17 cellular contexts compared by ENCODE assay signal in genomic region chr7:99839560-99840011, GRCh38. TPM values are rescaled to one million over a fixed set of nuclear protein-coding genes. Genes with fewer than 3 reads are reported as not detected.
DNase-seq lines count a peak whose midpoint lies in the region; ATAC-seq and TF ChIP-seq lines count a peak whose summit lies in the region.
"Had no signal": no experiment of that assay in that cellular context is flagged by ENCODE, and none has a peak within 500 bp of the region (broad histone marks: within the 10 kb centered on the region; RNA-seq: fewer than 3 reads in every experiment).

No MANE protein-coding gene starts in this region.

- H3K27me3 ChIP-seq in GM23338 (ENCODE audit: insufficient read depth) (no peaks in the 10 kb centered on the region), lower lobe of right lung (ENCODE audit: low read depth) (no peaks in the 10 kb centered on the region)
- H3K27me3 ChIP-seq: BLaER1 had no signal

- H3K36me3 Mint-ChIP-seq in GM23338 (ENCODE audit: low read depth) (no peaks in the 10 kb centered on the region), T-helper 17 cell (ENCODE audit: low read depth) (no peaks in the 10 kb centered on the region)
- no peaks in the 10 kb centered on the region for H3K36me3 Mint-ChIP-seq in activated naive CD4-positive, alpha-beta T cell treated with anti-CD3 and anti-CD28 coated beads, Interleukin-2, amount 10 ng/mL, durations not matched to agents 7 days and 5 days
- H3K36me3 Mint-ChIP-seq: stimulated activated naive B cell treated with anti-CD40 and anti-IgM and Interleukin-4, amounts not matched to agents 10 μg/mL and 1 μg/mL and 100 μg/mL, for 72 hours had no signal

- CTCF ChIA-PET in activated naive CD4-positive, alpha-beta T cell treated with anti-CD3 and anti-CD28 coated beads, Interleukin-2, amount 10 ng/mL, durations not matched to agents 7 days and 5 days (lab: Charles Lee), result interaction anchor here (1.2 kb wide), 1 partner anchor 207 kb away, joined by 3 read pairs; no protein-coding TSS in a partner anchor

- H3K27me3 Mint-ChIP-seq in GM23338 (ENCODE audit: insufficient read depth, low read depth, poor library complexity) (peaks cover 8% of the 10 kb centered on the region), T-helper 17 cell (peaks cover 36% of the 10 kb centered on the region)
- H3K27me3 Mint-ChIP-seq in activated naive CD4-positive, alpha-beta T cell treated with anti-CD3 and anti-CD28 coated beads, Interleukin-2, amount 10 ng/mL, durations not matched to agents 7 days and 5 days, result peaks cover 4% of the 10 kb centered on the region

- TF ChIP-seq CTCF in GM23338 (conservative IDR thresholded peaks at IDR 0.05; ENCODE audit: low read depth in 2 of 2), result no peak
- no peak for TF ChIP-seq CTCF in lower lobe of right lung (IDR thresholded peaks at IDR 0.05)

- peak overlapping the region; percentile 56 for H3K4me2 ChIP-seq in GM23338
- H3K4me2 ChIP-seq: BLaER1 had no signal

- H3K9me3 ChIP-seq in T-helper 17 cell (ENCODE audit: control insufficient read depth, low read length, poor library complexity, severe bottlenecking) (no peaks in the 10 kb centered on the region), lower lobe of right lung (no peaks in the 10 kb centered on the region)
- H3K9me3 ChIP-seq: BLaER1 had no signal

- H3K9me2 ChIP-seq in GM23338 (ENCODE audit: insufficient read depth), result no peaks in the 10 kb centered on the region

- peaks cover 64% of the 10 kb centered on the region for H3K4me1 ChIP-seq in GM23338 (ENCODE audit: insufficient read depth)
- no peaks in the 10 kb centered on the region for H3K4me1 ChIP-seq in lower lobe of right lung
- H3K4me1 ChIP-seq: BLaER1, parathyroid adenoma had no signal

- intact Hi-C loops in lower lobe of right lung (cut with DNase I), result no loop called here

- no peaks in the 10 kb centered on the region for H3K79me2 ChIP-seq in GM23338 (replicated peaks; ENCODE audit: insufficient read depth)
- H3K79me2 ChIP-seq: parathyroid adenoma had no signal

- H3K4me3 ChIP-seq in GM23338, result peak overlapping the region; percentile 25; the same call in 1 of the 2 replicates
- no peak overlapping the region for H3K4me3 ChIP-seq in lower lobe of right lung
- H3K4me3 ChIP-seq: BLaER1, SK-N-MC had no signal

- no peak overlapping the region for H2AFZ ChIP-seq in GM23338
- H2AFZ ChIP-seq: parathyroid adenoma had no signal

- H3K9me3 Mint-ChIP-seq in GM23338, result no peaks in the 10 kb centered on the region
- H3K9me3 Mint-ChIP-seq in activated naive CD4-positive, alpha-beta T cell treated with anti-CD3 and anti-CD28 coated beads, Interleukin-2, amount 10 ng/mL, durations not matched to agents 7 days and 5 days, result no peaks in the 10 kb centered on the region
- H3K9me3 Mint-ChIP-seq: activated B cell treated with CpG ODN at 0.5 μM for 24 hours; stimulated activated naive B cell treated with anti-CD40 and anti-IgM and Interleukin-4, amounts not matched to agents 10 μg/mL and 1 μg/mL and 100 μg/mL, for 72 hours had no signal

- H3K4me1 Mint-ChIP-seq in GM23338 (peaks cover 61% of the 10 kb centered on the region), T-helper 17 cell (peaks cover 4% of the 10 kb centered on the region)
- H3K4me1 Mint-ChIP-seq in activated naive CD4-positive, alpha-beta T cell treated with anti-CD3 and anti-CD28 coated beads, Interleukin-2, amount 10 ng/mL, durations not matched to agents 7 days and 5 days, result peaks cover 3% of the 10 kb centered on the region

- no peaks in the 10 kb centered on the region for H4K20me1 ChIP-seq in GM23338 (replicated peaks; ENCODE audit: insufficient read depth)
- H4K20me1 ChIP-seq: BLaER1 had no signal

- no peaks in the 10 kb centered on the region for H3F3A ChIP-seq in GM23338 (replicated peaks; ENCODE audit: low read depth)

- ATAC-seq in GM23338, result peak; percentile 78
- no peak for ATAC-seq in T-helper 17 cell
- ATAC-seq in lower lobe of right lung, result peak; percentile 66 to 67
- ATAC-seq in HG03095 (IDR thresholded peaks at IDR 0.05; ENCODE audit: unreplicated experiment), result no peak
- ATAC-seq: stimulated activated naive B cell treated with anti-CD40 and anti-IgM and Interleukin-4, amounts not matched to agents 10 μg/mL and 1 μg/mL and 100 μg/mL, for 72 hours had no signal

- H3K27ac Mint-ChIP-seq in GM23338, result peak overlapping the region; percentile 94
- peak overlapping the region; percentile 19 for H3K27ac Mint-ChIP-seq in T-helper 17 cell
- no peak overlapping the region for H3K27ac Mint-ChIP-seq in activated naive CD4-positive, alpha-beta T cell treated with anti-CD3 and anti-CD28 coated beads, Interleukin-2, amount 10 ng/mL, durations not matched to agents 7 days and 5 days
- H3K27ac Mint-ChIP-seq: activated B cell treated with CpG ODN at 0.5 μM for 24 hours; stimulated activated naive B cell treated with anti-CD40 and anti-IgM and Interleukin-4, amounts not matched to agents 10 μg/mL and 1 μg/mL and 100 μg/mL, for 72 hours had no signal

- peak overlapping the region; percentile 12; the same call in 2 of the 3 replicates for H3K4me3 Mint-ChIP-seq in GM23338
- H3K4me3 Mint-ChIP-seq in T-helper 17 cell, result no peak overlapping the region
- no peak overlapping the region for H3K4me3 Mint-ChIP-seq in activated naive CD4-positive, alpha-beta T cell treated with anti-CD3 and anti-CD28 coated beads, Interleukin-2, amount 10 ng/mL, durations not matched to agents 7 days and 5 days
- H3K4me3 Mint-ChIP-seq: activated B cell treated with CpG ODN at 0.5 μM for 24 hours; stimulated activated naive B cell treated with anti-CD40 and anti-IgM and Interleukin-4, amounts not matched to agents 10 μg/mL and 1 μg/mL and 100 μg/mL, for 72 hours had no signal

- DNase-seq in GM23338 (ENCODE audit: low spot score) (peak; percentile 59), NCI-H146 treated with DMSO at 0.1 percent for 48 hours (lab: John Stamatoyannopoulos, UW; ENCODE audit: unreplicated experiment) (peak; percentile 96), T-helper 17 cell (no peak), lower lobe of right lung (no peak), NCI-H1694 treated with DMSO at 0.1 percent for 48 hours (lab: John Stamatoyannopoulos, UW) (no peak)
- no peak for DNase-seq in activated T-cell treated with anti-CD3 and anti-CD28 coated beads, Interleukin-2, amount 50 U/mL, for 48 hours
- no peak for DNase-seq in activated naive CD4-positive, alpha-beta T cell treated with anti-CD3 and anti-CD28 coated beads, Interleukin-2, amount 10 ng/mL, durations not matched to agents 7 days and 5 days
- DNase-seq: activated B cell treated with CpG ODN at 0.5 μM for 24 hours; activated T-cell treated with anti-CD3 and anti-CD28 coated beads, Interleukin-2, amount 50 U/mL, for 1 hour; head of caudate nucleus; stimulated activated CD4-positive, alpha-beta T cell treated with anti-CD3 and anti-CD28 coated beads, Interleukin-1b, Interleukin-23, amount 100 ng/mL, for 48 hours; stimulated activated naive B cell treated with anti-CD40 and anti-IgM and Interleukin-4, amounts not matched to agents 10 μg/mL and 1 μg/mL and 100 μg/mL, for 72 hours had no signal

- H3K36me3 ChIP-seq in GM23338 (ENCODE audit: insufficient read depth), result no peaks in the 10 kb centered on the region
- H3K36me3 ChIP-seq in lower lobe of right lung, result no peaks in the 10 kb centered on the region
- H3K36me3 ChIP-seq: BLaER1 had no signal

- H3K27ac ChIP-seq in GM23338 (ENCODE audit: low read depth) (peak overlapping the region; percentile 82), lower lobe of right lung (no peak overlapping the region)
- H3K27ac ChIP-seq: BLaER1, parathyroid adenoma, SK-N-MC had no signal

TF ChIP-seq in GM23338, 12 proteins besides CTCF, POLR2A, EP300 and RAD21:
- TF ChIP-seq ZNF114 (CRISPR knock-in tag; IDR thresholded peaks at IDR 0.05), result no peak
- no peak for TF ChIP-seq EZH2phosphoT487 (IDR thresholded peaks at IDR 0.05; ENCODE audit: unreplicated experiment)
- no peak for TF ChIP-seq EZH2 (IDR thresholded peaks at IDR 0.05; ENCODE audit: low read depth, unreplicated experiment)
- peak; percentile 74 for TF ChIP-seq POLR2AphosphoS5 (IDR thresholded peaks at IDR 0.05; ENCODE audit: low read depth)
- 0 out of 2 replicates have a peak, but pooled peaks have one; percentile 13 for TF ChIP-seq ETS1 (IDR thresholded peaks at IDR 0.05)
- TF ChIP-seq NANOG (IDR thresholded peaks at IDR 0.05; ENCODE audit: borderline replicate concordance), result no peak
- TF ChIP-seq ZNF331 (CRISPR knock-in tag; IDR thresholded peaks at IDR 0.05; ENCODE audit: low read depth), result no peak
TF ChIP-seq in GM23338: peak in this region for 2.

RNA-seq across cellular contexts. Expression of gene CYP3A43, which starts 11.8 kb away (rescaled TPM):
- not detected in 2 replicates for total RNA-seq in GM23338 (2014; rRNA removed; shearing (Covaris generic))
- polyA plus RNA-seq in GM23338 (2016; fragmentation: Nextera tagmentation; extraction: Ambion mirVana), result 0.17 TPM in 1 of 2 replicates, not detected in the other
- total RNA-seq in T-helper 17 cell (not detected), lower lobe of right lung (not detected)
- total RNA-seq: activated B cell treated with CpG ODN at 0.5 μM for 24 hours had no signal

RNA-seq across cellular contexts. Expression of gene OR2AE1, which starts 37.2 kb away (rescaled TPM):
- total RNA-seq in GM23338 (2014; rRNA removed; shearing (Covaris generic)), result not detected in 2 replicates
- not detected in 2 replicates for polyA plus RNA-seq in GM23338 (2016; fragmentation: Nextera tagmentation; extraction: Ambion mirVana)
- total RNA-seq in T-helper 17 cell (not detected), lower lobe of right lung (0.71 TPM)

RNA-seq across cellular contexts. Expression of gene CYP3A4, which starts 55.6 kb away (rescaled TPM):
- not detected in 2 replicates for total RNA-seq in GM23338 (2014; rRNA removed; shearing (Covaris generic))
- not detected in 2 replicates for polyA plus RNA-seq in GM23338 (2016; fragmentation: Nextera tagmentation; extraction: Ambion mirVana)
- total RNA-seq in T-helper 17 cell (not detected), lower lobe of right lung (not detected)
- total RNA-seq: activated B cell treated with CpG ODN at 0.5 μM for 24 hours, NCI-H460 had no signal

Comparison
In these comparisons a context has a peak if more than half of its experiments do, and no peak if none do; other contexts are left out.
1. ATAC-seq: peak in GM23338 (single experiment) and lower lobe of right lung (2 of 2); none in T-helper 17 cell (single experiment) and HG03095 (single experiment).
2. DNase-seq: peak in GM23338 (single experiment) and NCI-H146 treated with DMSO at 0.1 percent for 48 hours (single experiment); none in T-helper 17 cell (0 of 3), lower lobe of right lung (single experiment), activated T-cell treated with anti-CD3 and anti-CD28 coated beads, Interleukin-2, amount 50 U/mL, for 48 hours (0 of 2), activated naive CD4-positive, alpha-beta T cell treated with anti-CD3 and anti-CD28 coated beads, Interleukin-2, amount 10 ng/mL, durations not matched to agents 7 days and 5 days (single experiment) and NCI-H1694 treated with DMSO at 0.1 percent for 48 hours (single experiment).